8 cellular contexts compared by ENCODE assay signal in genomic region chr2:54106631-54107454, GRCh38. TPM values are rescaled to one million over a fixed set of nuclear protein-coding genes. Genes with fewer than 3 reads are reported as not detected.
DNase-seq lines count a peak whose midpoint lies in the region; ATAC-seq, FAIRE-seq and TF ChIP-seq lines count a peak whose summit lies in the region.
"Had no signal": no experiment of that assay in that cellular context is flagged by ENCODE, and none has a peak within 500 bp of the region (broad histone marks: within the 10 kb centered on the region; RNA-seq: fewer than 3 reads in every experiment).

No MANE protein-coding gene starts in this region.

- H3K27ac Mint-ChIP-seq in stimulated activated effector memory CD8-positive, alpha-beta T cell treated with anti-CD3 and anti-CD28 coated beads, Interleukin-12 subunit alpha, Interleukin-12 subunit beta, amount 100 ng/mL, for 72 hours = no peak overlapping the region
- H3K27ac Mint-ChIP-seq: stimulated activated naive CD8-positive, alpha-beta T cell treated with anti-CD3 and anti-CD28 coated beads, Interleukin-15, Interleukin-2, amounts not matched to agents 100 ng/mL and 50 ng/mL, for 24 hours had no signal

- H3K4me1 ChIP-seq in kidney (ENCODE audit: control insufficient read depth in 1 of 2, insufficient read depth in 1 of 2, low read depth in 1 of 2, low read length in 2 of 2) = peaks cover 5 to 18% of the 10 kb centered on the region in 2 donors

- no peak overlapping the region for H3K4me3 ChIP-seq in MG63
- H3K4me3 ChIP-seq in bronchial epithelial cell (ENCODE audit: low read depth, low read length) = no peak overlapping the region
- peak overlapping the region; percentile 17 to 42 for H3K4me3 ChIP-seq in kidney (ENCODE audit: low read length in 2 of 2)

- H3K9ac ChIP-seq in kidney (ENCODE audit: low read length in 2 of 2) = peak overlapping the region in 1 of 2 donors; percentile 30

- H3K9me3 ChIP-seq in MG63 = no peaks in the 10 kb centered on the region
- H3K9me3 ChIP-seq in kidney (ENCODE audit: control insufficient read depth in 1 of 2, low read length in 2 of 2) = no peaks in the 10 kb centered on the region

- H3K9me3 Mint-ChIP-seq in stimulated activated effector memory CD8-positive, alpha-beta T cell treated with anti-CD3 and anti-CD28 coated beads, Interleukin-12 subunit alpha, Interleukin-12 subunit beta, amount 100 ng/mL, for 72 hours = no peaks in the 10 kb centered on the region
- H3K9me3 Mint-ChIP-seq: stimulated activated naive CD8-positive, alpha-beta T cell treated with anti-CD3 and anti-CD28 coated beads, Interleukin-15, Interleukin-2, amounts not matched to agents 100 ng/mL and 50 ng/mL, for 24 hours had no signal

- H3K27me3 ChIP-seq in MG63 (no peaks in the 10 kb centered on the region), bronchial epithelial cell (ENCODE audit: control insufficient read depth, insufficient read depth, low read length) (no peaks in the 10 kb centered on the region)

- peak overlapping the region in 1 of 2 donors; percentile 4 for H3K27ac ChIP-seq in kidney (ENCODE audit: low read depth in 2 of 2, low read length in 2 of 2)

- peak; percentile 60 for ATAC-seq in GM21515 (IDR thresholded peaks at IDR 0.05; ENCODE audit: unreplicated experiment)
- peak; percentile 79 for ATAC-seq in stimulated activated effector memory CD8-positive, alpha-beta T cell treated with anti-CD3 and anti-CD28 coated beads, Interleukin-12 subunit alpha, Interleukin-12 subunit beta, amount 100 ng/mL, for 72 hours

- H3K36me3 Mint-ChIP-seq in stimulated activated effector memory CD8-positive, alpha-beta T cell treated with anti-CD3 and anti-CD28 coated beads, Interleukin-12 subunit alpha, Interleukin-12 subunit beta, amount 100 ng/mL, for 72 hours = no peaks in the 10 kb centered on the region

- TF ChIP-seq CTCF in bronchial epithelial cell (IDR thresholded peaks at IDR 0.05; ENCODE audit: insufficient read depth, low read length, severe bottlenecking) (peak; percentile 56), kidney (IDR thresholded peaks at IDR 0.05; ENCODE audit: borderline replicate concordance, extremely low read depth, insufficient read depth) (peak; percentile 72)

- no peak overlapping the region for H3K4me3 Mint-ChIP-seq in stimulated activated effector memory CD8-positive, alpha-beta T cell treated with anti-CD3 and anti-CD28 coated beads, Interleukin-12 subunit alpha, Interleukin-12 subunit beta, amount 100 ng/mL, for 72 hours
- H3K4me3 Mint-ChIP-seq: stimulated activated naive CD8-positive, alpha-beta T cell treated with anti-CD3 and anti-CD28 coated beads, Interleukin-15, Interleukin-2, amounts not matched to agents 100 ng/mL and 50 ng/mL, for 24 hours had no signal

- in situ Hi-C loops in G401 (cut with HindIII; ENCODE audit: low sequenced_read_pairs) = loop anchor here (10.0 kb wide), 1 partner anchor 98 kb away; no protein-coding TSS in a partner anchor

- peaks cover 5% of the 10 kb centered on the region for H3K4me1 Mint-ChIP-seq in stimulated activated effector memory CD8-positive, alpha-beta T cell treated with anti-CD3 and anti-CD28 coated beads, Interleukin-12 subunit alpha, Interleukin-12 subunit beta, amount 100 ng/mL, for 72 hours

- intact Hi-C loops in kidney (cut with DNase I) = no loop called here

- peak; percentile 84 for DNase-seq in G401 (ENCODE audit: low spot score)
- DNase-seq in MG63 = peak; percentile 28
- DNase-seq in SW480 (ENCODE audit: low spot score) = peak; percentile 66
- peak; percentile 55 for DNase-seq in bronchial epithelial cell (ENCODE audit: low read depth)
- DNase-seq in kidney = no peak
- no peak for DNase-seq in stimulated activated effector memory CD8-positive, alpha-beta T cell treated with anti-CD3 and anti-CD28 coated beads, Interleukin-12 subunit alpha, Interleukin-12 subunit beta, amount 100 ng/mL, for 72 hours (ENCODE audit: low spot score in 2 of 2)

- FAIRE-seq in bronchial epithelial cell (lab: Jason Lieb, UNC) = no peak
- FAIRE-seq in kidney (lab: Jason Lieb, UNC) = peak; percentile 64

- H3K36me3 ChIP-seq in MG63 (no peaks in the 10 kb centered on the region), bronchial epithelial cell (ENCODE audit: control insufficient read depth, insufficient read depth, low read length) (no peaks in the 10 kb centered on the region), kidney (ENCODE audit: control insufficient read depth in 1 of 2, insufficient read depth in 2 of 2, low read length in 2 of 2) (no peaks in the 10 kb centered on the region)

RNA-seq across cellular contexts. Expression of gene ACYP2, which starts 8.6 kb away (rescaled TPM):
- 6.2 and 15.5 TPM in 2 replicates for total RNA-seq in G401 (2014; rRNA removed; shearing (Covaris generic))
- 2.3 and 6.9 TPM in 2 replicates for total RNA-seq in MG63 (2014; rRNA removed; shearing (Covaris generic); ENCODE audit: low replicate concordance)
- total RNA-seq in bronchial epithelial cell (9.0 and 25.9 TPM in 2 replicates), kidney (16.7 TPM)
- 24.5 TPM for polyA plus RNA-seq in kidney (ENCODE audit: insufficient read depth, low read depth, low replicate concordance)

Comparison
In these comparisons a context has a peak if more than half of its experiments do, and no peak if none do; other contexts are left out.
1. DNase-seq: peak in G401 (single experiment), MG63 (single experiment), SW480 (single experiment) and bronchial epithelial cell (single experiment); none in kidney (single experiment) and stimulated activated effector memory CD8-positive, alpha-beta T cell treated with anti-CD3 and anti-CD28 coated beads, Interleukin-12 subunit alpha, Interleukin-12 subunit beta, amount 100 ng/mL, for 72 hours (0 of 2).
2. H3K4me3 ChIP-seq: peak in kidney (2 of 2); none in MG63 (single experiment) and bronchial epithelial cell (single experiment).